ENCODE assay signal across 18 cellular contexts in the genomic region with DNA sequence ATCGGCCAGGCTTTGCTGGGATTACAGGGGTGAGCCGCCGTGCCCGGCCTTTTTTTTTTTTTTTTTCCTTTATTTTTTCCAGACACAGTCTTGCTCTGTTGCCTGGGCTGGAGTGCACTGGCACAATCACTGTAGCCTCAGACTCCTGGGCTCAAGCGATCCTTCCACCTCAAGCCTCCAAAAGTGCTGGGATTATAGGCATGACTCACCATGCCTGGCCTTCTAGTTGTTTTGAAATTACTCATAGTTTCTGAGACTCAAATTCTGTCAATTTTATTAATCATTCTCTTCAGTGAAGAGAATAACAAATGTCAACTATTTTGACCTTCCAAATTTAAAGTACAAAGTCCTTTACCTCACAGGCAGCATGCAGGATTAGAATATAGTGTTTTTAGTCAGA.
DNase-seq lines count a peak whose midpoint lies in the region; ATAC-seq, FAIRE-seq and TF ChIP-seq lines count a peak whose summit lies in the region.
"Had no signal": no experiment of that assay in that cellular context is flagged by ENCODE, and none has a peak within 500 bp of the region (broad histone marks: within the 10 kb centered on the region; RNA-seq: fewer than 3 reads in every experiment).

No MANE protein-coding gene starts in this region.

- H3K4me1 ChIP-seq in K562 (replicated peaks in 1 of 2; ENCODE audit: control insufficient read depth in 2 of 2, insufficient read depth in 2 of 2, low read length in 2 of 2): no peaks in the 10 kb centered on the region
- H3K4me1 ChIP-seq: left lung had no signal

- intact Hi-C loops in K562 (cut with micrococcal nuclease): no loop called here

- H3K4me3 ChIP-seq in MG63 (no peak overlapping the region), K562 (no peak overlapping the region)
- H3K4me3 ChIP-seq: left lung had no signal

- H3K79me2 ChIP-seq in K562 (ENCODE audit: control insufficient read depth, insufficient read depth, low read length): no peaks in the 10 kb centered on the region

- POLR2A ChIA-PET in K562 (lab: Yijun Ruan, JAX): no interaction called here

- FAIRE-seq in K562 (lab: Jason Lieb, UNC): no peak

- no peak for ATAC-seq in K562
- ATAC-seq: activated CD4-positive, alpha-beta T cell treated with anti-CD3 and anti-CD28 coated beads for 36 hours; left lung; naive thymus-derived CD4-positive, alpha-beta T cell; stimulated activated effector memory CD8-positive, alpha-beta T cell treated with anti-CD3 and anti-CD28 coated beads, Interleukin-12 subunit alpha, Interleukin-12 subunit beta, amount 100 ng/mL, for 72 hours; T-cell had no signal

- CTCF ChIA-PET in K562 (lab: Yijun Ruan, JAX; ENCODE audit: low intra/inter-chr PET ratio): no interaction called here

- TF ChIP-seq RAD21 in K562 (CRISPR knock-in tag; conservative IDR thresholded peaks at IDR 0.05 in 1 of 2, IDR thresholded peaks at IDR 0.05 in 1 of 2): no peak

- WGBS in K562 (ENCODE audit: insufficient coverage, low coverage, missing lambda C conversion rate): 31% methylated on average over 5 of the region's 5 CpGs

- BruUV-seq in K562 (replicated peaks; lab: Mats Ljungman, UMichigan): no TSS peak

- H4K20me1 ChIP-seq in K562 (replicated peaks; ENCODE audit: control insufficient read depth, insufficient read depth, low read length): no peaks in the 10 kb centered on the region

- no peaks in the 10 kb centered on the region for H3K9me1 ChIP-seq in K562 (ENCODE audit: control insufficient read depth, insufficient read depth, low read length)

- H3K27me3 ChIP-seq in MG63 (no peaks in the 10 kb centered on the region), K562 (ENCODE audit: control insufficient read depth in 2 of 2, insufficient read depth in 2 of 2, low read length in 2 of 2) (no peaks in the 10 kb centered on the region)
- H3K27me3 ChIP-seq: left lung had no signal

- in situ Hi-C loops in K562 (cut with MboI): no loop called here

- H3K9me3 ChIP-seq in MG63 (no peaks in the 10 kb centered on the region), K562 (replicated peaks; ENCODE audit: control insufficient read depth, insufficient read depth, low read depth, low read length) (0 out of 2 replicates have a peak, but pooled peaks cover 1% of the 10 kb centered on the region)

- no peak for TF ChIP-seq POLR2A in K562 (conservative IDR thresholded peaks at IDR 0.05)

- no peak for TF ChIP-seq CTCF in K562 (IDR thresholded peaks at IDR 0.05 in 2 of 3, conservative IDR thresholded peaks at IDR 0.05 in 1 of 3; ENCODE audit: insufficient read depth in 2 of 3, low read depth in 1 of 3, low read length in 3 of 3)

- no peak overlapping the region for H3K9ac ChIP-seq in K562 (ENCODE audit: insufficient read depth in 1 of 2, low read depth in 2 of 2, low read length in 2 of 2)

- no peaks in the 10 kb centered on the region for H3K36me3 ChIP-seq in MG63
- no peaks in the 10 kb centered on the region for H3K36me3 ChIP-seq in K562 (ENCODE audit: control insufficient read depth, insufficient read depth, low read length)
- H3K36me3 ChIP-seq: left lung had no signal

- DNase-seq in ELF-1 (ENCODE audit: low read depth, low spot score): peak; percentile 12
- peak; percentile 90 for DNase-seq in MG63
- no peak for DNase-seq in K562 (ENCODE audit: extremely low read depth in 1 of 4, low spot score in 3 of 4)
- peak; percentile 76 for DNase-seq in kidney tubule cell (ENCODE audit: low spot score)
- DNase-seq in GOT3 (lab: John Stamatoyannopoulos, UW): no peak
- no peak for DNase-seq in AG08396 (ENCODE audit: low spot score)
- DNase-seq in NCI-H526 treated with DMSO at 0.1 percent for 48 hours (lab: John Stamatoyannopoulos, UW): no peak
- DNase-seq in HuH-7.5 (ENCODE audit: low spot score): no peak
- DNase-seq: activated CD4-positive, alpha-beta T cell treated with anti-CD3 and anti-CD28 coated beads for 36 hours; activated T-cell treated with anti-CD3 and anti-CD28 coated beads, Interleukin-2, amount 50 U/mL, for 24 hours; effector memory CD4-positive, alpha-beta T cell; head of caudate nucleus; left lung; naive thymus-derived CD4-positive, alpha-beta T cell; NCI-H1092; stimulated activated CD4-positive, alpha-beta T cell treated with anti-CD3 and anti-CD28 coated beads, Interleukin-4, amount 100 ng/mL, for 1 hour; T-cell had no signal

- TF ChIP-seq EP300 in K562 (IDR thresholded peaks at IDR 0.05; ENCODE audit: low read length): no peak

- no peak overlapping the region for H2AFZ ChIP-seq in K562 (ENCODE audit: low read depth, low read length)

- H3K27ac ChIP-seq in K562 (ENCODE audit: extremely low read depth, low read depth, low read length): no peak overlapping the region
- H3K27ac ChIP-seq: left lung had no signal

- no peak overlapping the region for H3K4me2 ChIP-seq in K562 (ENCODE audit: insufficient read depth, low read length)

TF ChIP-seq in K562, 482 proteins besides CTCF, POLR2A, EP300 and RAD21:
- TF ChIP-seq RBM17 (IDR thresholded peaks at IDR 0.05; ENCODE audit: borderline replicate concordance, low read depth, low read length): no peak
- peak; percentile 40; the same call in 1 of the 2 replicates for TF ChIP-seq FOSL1 (tag; conservative IDR thresholded peaks at IDR 0.05)
- no peak for TF ChIP-seq ETV6 (IDR thresholded peaks at IDR 0.05; ENCODE audit: borderline replicate concordance in 1 of 2, low read depth in 2 of 2, low read length in 1 of 2)
- TF ChIP-seq ETV6 (CRISPR knock-in tag; IDR thresholded peaks at IDR 0.05; ENCODE audit: borderline replicate concordance): no peak
- TF ChIP-seq, protein P1, sequence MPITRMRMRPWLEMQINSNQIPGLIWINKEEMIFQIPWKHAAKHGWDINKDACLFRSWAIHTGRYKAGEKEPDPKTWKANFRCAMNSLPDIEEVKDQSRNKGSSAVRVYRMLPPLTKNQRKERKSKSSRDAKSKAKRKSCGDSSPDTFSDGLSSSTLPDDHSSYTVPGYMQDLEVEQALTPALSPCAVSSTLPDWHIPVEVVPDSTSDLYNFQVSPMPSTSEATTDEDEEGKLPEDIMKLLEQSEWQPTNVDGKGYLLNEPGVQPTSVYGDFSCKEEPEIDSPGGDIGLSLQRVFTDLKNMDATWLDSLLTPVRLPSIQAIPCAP (CRISPR knock-in tag; IDR thresholded peaks at IDR 0.05; ENCODE audit: borderline replicate concordance): no peak
- TF ChIP-seq, protein P2, sequence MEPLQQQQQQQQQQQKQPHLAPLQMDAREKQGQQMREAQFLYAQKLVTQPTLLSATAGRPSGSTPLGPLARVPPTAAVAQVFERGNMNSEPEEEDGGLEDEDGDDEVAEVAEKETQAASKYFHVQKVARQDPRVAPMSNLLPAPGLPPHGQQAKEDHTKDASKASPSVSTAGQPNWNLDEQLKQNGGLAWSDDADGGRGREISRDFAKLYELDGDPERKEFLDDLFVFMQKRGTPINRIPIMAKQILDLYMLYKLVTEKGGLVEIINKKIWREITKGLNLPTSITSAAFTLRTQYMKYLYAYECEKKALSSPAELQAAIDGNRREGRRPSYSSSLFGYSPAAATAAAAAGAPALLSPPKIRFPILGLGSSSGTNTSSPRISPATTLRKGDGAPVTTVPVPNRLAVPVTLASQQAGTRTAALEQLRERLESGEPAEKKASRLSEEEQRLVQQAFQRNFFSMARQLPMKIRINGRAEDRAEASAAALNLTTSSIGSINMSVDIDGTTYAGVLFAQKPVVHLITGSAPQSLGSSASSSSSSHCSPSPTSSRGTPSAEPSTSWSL (CRISPR knock-in tag; IDR thresholded peaks at IDR 0.05; ENCODE audit: borderline replicate concordance): no peak

Comparison
In these comparisons a context has a peak if more than half of its experiments do, and no peak if none do; other contexts are left out.
1. DNase-seq: peak in ELF-1 (single experiment), MG63 (single experiment) and kidney tubule cell (single experiment); none in K562 (0 of 4), GOT3 (single experiment), AG08396 (single experiment), NCI-H526 treated with DMSO at 0.1 percent for 48 hours (single experiment) and HuH-7.5 (single experiment).